ENCODE assay signal across 9 cellular contexts in the genomic region with DNA sequence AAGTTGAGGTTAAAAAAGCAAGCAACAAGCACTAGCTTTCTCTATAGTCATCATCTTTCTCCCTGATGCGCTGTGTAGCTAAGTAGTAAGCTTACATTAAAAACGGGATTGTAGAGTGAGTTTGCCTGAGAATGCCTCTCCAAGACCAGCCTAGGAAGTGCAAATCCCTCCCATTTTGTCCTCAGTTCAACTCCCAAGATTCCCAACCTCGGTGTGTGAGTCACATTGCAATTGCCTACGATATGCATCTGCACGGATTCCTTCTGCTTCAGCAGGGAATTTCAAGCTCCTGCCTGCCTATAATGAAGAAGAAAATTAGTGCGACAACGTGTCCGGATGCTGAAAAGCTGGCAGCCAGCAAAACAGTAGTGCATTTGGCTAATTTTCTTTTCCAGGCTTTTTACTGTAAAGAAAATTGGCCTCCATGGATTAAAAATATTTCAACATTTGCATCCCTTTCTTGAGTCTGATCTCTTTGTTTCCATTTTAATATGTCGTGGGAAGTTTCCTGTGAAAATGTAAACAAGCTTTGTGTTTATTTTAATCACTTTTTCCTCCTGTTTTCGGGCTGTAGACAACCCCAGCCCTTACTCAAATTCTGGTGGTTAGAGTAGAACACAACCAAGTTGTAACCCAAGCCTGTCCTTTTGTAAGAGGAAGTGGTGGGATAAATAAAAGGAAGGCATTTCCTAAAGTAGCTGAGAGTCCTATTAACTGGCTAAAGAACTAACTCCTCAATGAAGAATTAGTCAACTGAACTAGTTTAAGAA. TPM values are rescaled to one million over a fixed set of nuclear protein-coding genes. Genes with fewer than 3 reads are reported as not detected.
DNase-seq lines count a peak whose midpoint lies in the region; ATAC-seq, FAIRE-seq and TF ChIP-seq lines count a peak whose summit lies in the region.
"Had no signal": no experiment of that assay in that cellular context is flagged by ENCODE, and none has a peak within 500 bp of the region (broad histone marks: within the 10 kb centered on the region; RNA-seq: fewer than 3 reads in every experiment).

No MANE protein-coding gene starts in this region.

- TF ChIP-seq CTCF in HFF-Myc (IDR thresholded peaks at IDR 0.05; ENCODE audit: low read depth, low read length, missing control alignments) = no peak

- FAIRE-seq in GM19239 (lab: Jason Lieb, UNC) = no peak

- no peaks in the 10 kb centered on the region for H3K36me3 Mint-ChIP-seq in T-helper 17 cell (ENCODE audit: low read depth)

- DNase-seq in HFF-Myc (ENCODE audit: extremely low read depth, low read depth) (peak; percentile 70), SK-N-MC (ENCODE audit: low read depth, low spot score) (peak; percentile 80), head of caudate nucleus (peak in 38 of 42 donors; percentile 1 to 77 (median 38)), skeletal muscle cell (ENCODE audit: low read depth) (peak; percentile 92), T-helper 17 cell (no peak), GM19239 (ENCODE audit: insufficient read length, low spot score) (no peak)

- peak overlapping the region; percentile 98 for H3K27ac ChIP-seq in SK-N-MC

- H3K9me3 ChIP-seq in SK-N-MC (ENCODE audit: low read depth, low read length) = no peaks in the 10 kb centered on the region
- H3K9me3 ChIP-seq in T-helper 17 cell (ENCODE audit: control insufficient read depth, low read length, poor library complexity, severe bottlenecking) = no peaks in the 10 kb centered on the region

- intact Hi-C loops in head of caudate nucleus (cut with DNase I) = no loop called here

- peaks cover 3% of the 10 kb centered on the region for H3K4me1 Mint-ChIP-seq in T-helper 17 cell

- no peaks in the 10 kb centered on the region for H3K27me3 Mint-ChIP-seq in T-helper 17 cell

- peak overlapping the region; percentile 2; the same call in 1 of the 2 replicates for H3K4me3 ChIP-seq in HFF-Myc (replicated peaks; ENCODE audit: low read depth, low read length)
- peak overlapping the region; percentile 72 for H3K4me3 ChIP-seq in SK-N-MC
- H3K4me3 ChIP-seq in skeletal muscle cell (ENCODE audit: low read depth, low read length) = peak overlapping the region; percentile 23

- H3K36me3 ChIP-seq in SK-N-MC (ENCODE audit: insufficient read depth, low read length) = no peaks in the 10 kb centered on the region

- ATAC-seq in GM18511 (IDR thresholded peaks at IDR 0.05; ENCODE audit: unreplicated experiment) (no peak), T-helper 17 cell (no peak), GM21619 (IDR thresholded peaks at IDR 0.05; ENCODE audit: unreplicated experiment) (no peak)

- H3K9ac ChIP-seq in SK-N-MC (ENCODE audit: insufficient read length) = peak overlapping the region; percentile 77

- H3K27ac Mint-ChIP-seq in T-helper 17 cell = no peak overlapping the region
- H3K27ac Mint-ChIP-seq: stimulated activated naive CD8-positive, alpha-beta T cell treated with anti-CD3 and anti-CD28 coated beads, Interleukin-15, Interleukin-2, amounts not matched to agents 100 ng/mL and 50 ng/mL, for 24 hours had no signal

- H3K4me3 Mint-ChIP-seq in T-helper 17 cell = no peak overlapping the region
- H3K4me3 Mint-ChIP-seq: stimulated activated naive CD8-positive, alpha-beta T cell treated with anti-CD3 and anti-CD28 coated beads, Interleukin-15, Interleukin-2, amounts not matched to agents 100 ng/mL and 50 ng/mL, for 24 hours had no signal

RNA-seq across cellular contexts. Expression of gene TET2, which starts 58.4 kb away (rescaled TPM):
- 10 to 100 TPM; 41.1 to 53.2 TPM for total RNA-seq in T-helper 17 cell

Comparison
In these comparisons a context has a peak if more than half of its experiments do, and no peak if none do; other contexts are left out.
1. DNase-seq: peak in HFF-Myc (single experiment), SK-N-MC (single experiment), head of caudate nucleus (38 of 42) and skeletal muscle cell (single experiment); none in T-helper 17 cell (0 of 3) and GM19239 (single experiment).
2. H3K4me3 ChIP-seq: peak in every context shown above with its lines; median percentile 72 in SK-N-MC; 23 in skeletal muscle cell; 2 in HFF-Myc.